In genomic region chr6:33516726-33517125, GRCh38 we compare ENCODE assay signal across 36 cellular contexts.
"Had no signal": no experiment of that assay in that cellular context is flagged by ENCODE, and none has a peak within 500 bp of the region (broad histone marks: within the 10 kb centered on the region; RNA-seq: fewer than 3 reads in every experiment).

No MANE protein-coding gene starts in this region.

- H3K9me3 Mint-ChIP-seq: activated B cell treated with CpG ODN at 0.5 μM for 24 hours; activated CD8-positive, alpha-beta T cell treated with anti-CD3 and anti-CD28 coated beads for 36 hours; activated T-helper 1 cell treated with anti-CD3 and anti-CD28 coated beads, Interleukin-12 subunit alpha, Interleukin-12 subunit beta, Interleukin-2, Interleukin-4 antibody, amounts not matched to agents 30 ng/mL and 10 ng/mL and 1 ng/mL, durations not matched to agents 14 hours and 24 hours and 36 hours; activated T-helper 2 cell treated with anti-CD3 and anti-CD28 coated beads, Interferon-gamma antibody, Interleukin-2, Interleukin-4, amounts not matched to agents 10 μg/mL and 5 μg/mL and 100 μg/mL, durations not matched to agents 14 hours and 24 hours and 36 hours; brain; dendritic cell treated with granulocyte-macrophage colony-stimulating factor and Interleukin-4, amounts not matched to agents 40 ng/mL and 50 ng/mL, for 4 days; T-helper 2 cell treated with Interferon-gamma antibody and Interleukin-4, amounts not matched to agents 5 μg/mL and 100 μg/mL, for 36 hours had no signal

- H3K4me1 Mint-ChIP-seq: activated B cell treated with CpG ODN at 0.5 μM for 24 hours, brain had no signal

- H3K36me3 Mint-ChIP-seq: activated CD8-positive, alpha-beta memory T cell treated with anti-CD3 and anti-CD28 coated beads, Interleukin-2, amount 10 ng/mL, durations not matched to agents 7 days and 5 days; activated naive CD8-positive, alpha-beta T cell; brain had no signal

- H3K36me3 ChIP-seq: breast epithelium, cardiac muscle cell, WERI-Rb-1 had no signal

- H3K4me3 Mint-ChIP-seq: activated B cell treated with CpG ODN at 0.5 μM for 24 hours; activated CD8-positive, alpha-beta memory T cell treated with anti-CD3 and anti-CD28 coated beads, Interleukin-2, amount 10 ng/mL, durations not matched to agents 7 days and 5 days; activated CD8-positive, alpha-beta T cell treated with anti-CD3 and anti-CD28 coated beads for 36 hours; activated naive CD8-positive, alpha-beta T cell; activated T-helper 1 cell treated with anti-CD3 and anti-CD28 coated beads, Interleukin-12 subunit alpha, Interleukin-12 subunit beta, Interleukin-2, Interleukin-4 antibody, amounts not matched to agents 30 ng/mL and 10 ng/mL and 1 ng/mL, durations not matched to agents 14 hours and 24 hours and 36 hours; brain; dendritic cell treated with granulocyte-macrophage colony-stimulating factor and Interleukin-4, amounts not matched to agents 40 ng/mL and 50 ng/mL, for 4 days; endodermal cell; T-helper 17 cell; T-helper 2 cell treated with Interferon-gamma antibody and Interleukin-4, amounts not matched to agents 5 μg/mL and 100 μg/mL, for 36 hours had no signal

- H3K27ac ChIP-seq: breast epithelium, cardiac muscle cell, coronary artery, dorsolateral prefrontal cortex, WERI-Rb-1 had no signal

- H3K27me3 ChIP-seq: breast epithelium, cardiac muscle cell had no signal

- ATAC-seq: activated CD4-positive, CD25-positive, alpha-beta regulatory T cell treated with anti-CD3 and anti-CD28 coated beads, Interleukin-2, amount 50 U/mL, for 24 hours; activated CD8-positive, alpha-beta memory T cell treated with anti-CD3 and anti-CD28 coated beads, Interleukin-2, amount 10 ng/mL, durations not matched to agents 7 days and 5 days; activated CD8-positive, alpha-beta T cell treated with anti-CD3 and anti-CD28 coated beads for 36 hours; esophagus mucosa; T-helper 17 cell had no signal

- FAIRE-seq: frontal cortex had no signal

- H3K4me1 ChIP-seq: breast epithelium had no signal

- DNase-seq: activated B cell treated with CpG ODN at 0.5 μM for 24 hours; activated CD4-positive, alpha-beta T cell treated with anti-CD3 and anti-CD28 coated beads for 48 hours; activated CD4-positive, alpha-beta T cell treated with anti-CD3 and anti-CD28 coated beads, Interleukin-2, amount 50 U/mL, for 1 hour; activated CD4-positive, alpha-beta T cell treated with anti-CD3 and anti-CD28 coated beads, Interleukin-2, amount 50 U/mL, for 48 hours; activated CD8-positive, alpha-beta memory T cell treated with anti-CD3 and anti-CD28 coated beads, Interleukin-2, amount 10 ng/mL, durations not matched to agents 7 days and 5 days; activated CD8-positive, alpha-beta memory T cell treated with anti-CD3 and anti-CD28 coated beads, Interleukin-2, amount 50 U/mL, for 4 hours; activated CD8-positive, alpha-beta T cell treated with anti-CD3 and anti-CD28 coated beads for 36 hours; activated gamma-delta T cell; activated naive CD4-positive, alpha-beta T cell; activated naive CD4-positive, alpha-beta T cell treated with anti-CD3 and anti-CD28 coated beads, Interleukin-2, amount 50 U/mL, for 16 hours; activated T-cell treated with anti-CD3 and anti-CD28 coated beads, Interleukin-2, amount 50 U/mL, for 1 hour; activated T-cell treated with anti-CD3 and anti-CD28 coated beads, Interleukin-2, amount 50 U/mL, for 48 hours; amygdala; aorta; central memory CD4-positive, alpha-beta T cell; dorsolateral prefrontal cortex; effector memory CD4-positive, alpha-beta T cell; endodermal cell; foreskin fibroblast; head of caudate nucleus; T-helper 1 cell; T-helper 17 cell; T1000; WERI-Rb-1 had no signal

- H3K9me3 ChIP-seq: breast epithelium had no signal

- H3K27me3 Mint-ChIP-seq: activated naive CD8-positive, alpha-beta T cell had no signal

- H3K27ac Mint-ChIP-seq: activated B cell treated with CpG ODN at 0.5 μM for 24 hours; activated CD8-positive, alpha-beta memory T cell treated with anti-CD3 and anti-CD28 coated beads, Interleukin-2, amount 10 ng/mL, durations not matched to agents 7 days and 5 days; activated CD8-positive, alpha-beta T cell treated with anti-CD3 and anti-CD28 coated beads for 36 hours; activated naive CD8-positive, alpha-beta T cell; activated T-helper 1 cell treated with anti-CD3 and anti-CD28 coated beads, Interleukin-12 subunit alpha, Interleukin-12 subunit beta, Interleukin-2, Interleukin-4 antibody, amounts not matched to agents 30 ng/mL and 10 ng/mL and 1 ng/mL, durations not matched to agents 14 hours and 24 hours and 36 hours; activated T-helper 2 cell treated with anti-CD3 and anti-CD28 coated beads, Interferon-gamma antibody, Interleukin-2, Interleukin-4, amounts not matched to agents 10 μg/mL and 5 μg/mL and 100 μg/mL, durations not matched to agents 14 hours and 24 hours and 36 hours; brain; dendritic cell treated with granulocyte-macrophage colony-stimulating factor and Interleukin-4, amounts not matched to agents 40 ng/mL and 50 ng/mL, for 4 days; endodermal cell; T-helper 17 cell; T-helper 2 cell treated with Interferon-gamma antibody and Interleukin-4, amounts not matched to agents 5 μg/mL and 100 μg/mL, for 36 hours had no signal

- H3K4me3 ChIP-seq: breast epithelium, cardiac muscle cell, coronary artery, dorsolateral prefrontal cortex had no signal
